ENCODE assay signal across 17 cellular contexts in genomic region chr13:21001471-21001870, GRCh38. TPM values are rescaled to one million over a fixed set of nuclear protein-coding genes. Genes with fewer than 3 reads are reported as not detected.
A peak's percentile ranks its signal among the peaks of the same experiment; 100 is the strongest.
DNase-seq lines count a peak whose midpoint lies in the region; ATAC-seq and TF ChIP-seq lines count a peak whose summit lies in the region.
"Had no signal": no experiment of that assay in that cellular context is flagged by ENCODE, and none has a peak within 500 bp of the region (broad histone marks: within the 10 kb centered on the region; RNA-seq: fewer than 3 reads in every experiment).

No MANE protein-coding gene starts in this region.

- H3K36me3 ChIP-seq in GM23338 (ENCODE audit: insufficient read depth) (no peaks in the 10 kb centered on the region), mesenchymal stem cell (ENCODE audit: control insufficient read depth in 1 of 2, insufficient read depth in 2 of 2, low read depth in 1 of 2, low read length in 2 of 2) (peaks cover 0 to 7% of the 10 kb centered on the region in 2 experiments), spleen (peaks cover 0 to 15% (median 0%) of the 10 kb centered on the region in 6 donors)
- H3K36me3 ChIP-seq: BE2C had no signal

- peaks cover 35% of the 10 kb centered on the region for H3K4me1 Mint-ChIP-seq in GM23338
- peaks cover 1% of the 10 kb centered on the region for H3K4me1 Mint-ChIP-seq in progenitor cell of endocrine pancreas (ENCODE audit: low read depth)
- peaks cover 9% of the 10 kb centered on the region for H3K4me1 Mint-ChIP-seq in type B pancreatic cell (ENCODE audit: unreplicated experiment)

- no peak overlapping the region for H2AFZ ChIP-seq in GM23338
- H2AFZ ChIP-seq in mesenchymal stem cell (ENCODE audit: low read depth, low read length), result no peak overlapping the region

- TF ChIP-seq POLR2A in spleen (IDR thresholded peaks at IDR 0.05), result no peak

- H3F3A ChIP-seq in GM23338 (replicated peaks; ENCODE audit: low read depth), result 0 out of 2 replicates have a peak, but pooled peaks cover 4% of the 10 kb centered on the region

- peaks cover 88% of the 10 kb centered on the region for H3K79me2 ChIP-seq in GM23338 (replicated peaks; ENCODE audit: insufficient read depth)

- H2BK5ac ChIP-seq in mesenchymal stem cell (ENCODE audit: low read depth, low read length, poor library complexity, severe bottlenecking), result no peak overlapping the region

- no peaks in the 10 kb centered on the region for H3K9me2 ChIP-seq in GM23338 (ENCODE audit: insufficient read depth)

- H3K79me1 ChIP-seq in mesenchymal stem cell (replicated peaks; ENCODE audit: low read length, poor library complexity, severe bottlenecking), result peaks cover 20% of the 10 kb centered on the region

- no peak overlapping the region for H2BK120ac ChIP-seq in mesenchymal stem cell (ENCODE audit: low read depth, low read length)

- no peak overlapping the region for H3K18ac ChIP-seq in mesenchymal stem cell (ENCODE audit: low read depth in 1 of 2, low read length in 2 of 2)

- peaks cover 7% of the 10 kb centered on the region for H3K9me3 Mint-ChIP-seq in GM23338
- no peaks in the 10 kb centered on the region for H3K9me3 Mint-ChIP-seq in progenitor cell of endocrine pancreas (ENCODE audit: low read depth)
- no peaks in the 10 kb centered on the region for H3K9me3 Mint-ChIP-seq in type B pancreatic cell
- H3K9me3 Mint-ChIP-seq: CD4-positive, alpha-beta T cell had no signal

- H4K91ac ChIP-seq in mesenchymal stem cell (ENCODE audit: low read length), result no peak overlapping the region

- no peak for DNase-seq in GM23338 (ENCODE audit: low spot score)
- no peak for DNase-seq in mesenchymal stem cell
- no peak for DNase-seq in progenitor cell of endocrine pancreas (ENCODE audit: low spot score, unreplicated experiment)
- no peak for DNase-seq in effector CD4-positive, alpha-beta T cell
- DNase-seq in type B pancreatic cell (ENCODE audit: extremely low spot score, unreplicated experiment), result no peak
- no peak for DNase-seq in spleen
- DNase-seq: ACHN; BE2C; C1 segment of cervical spinal cord; CD4-positive, alpha-beta T cell; DMS153; DMS79; GDM1; KG1 had no signal

- H3K4ac ChIP-seq in mesenchymal stem cell (ENCODE audit: low read depth in 1 of 2, low read length in 2 of 2), result no peak overlapping the region

- H3K27ac ChIP-seq in GM23338 (ENCODE audit: low read depth), result no peak overlapping the region
- H3K27ac ChIP-seq in VCaP, result peak overlapping the region; percentile 13; the same call in 1 of the 2 replicates
- no peak overlapping the region for H3K27ac ChIP-seq in mesenchymal stem cell (ENCODE audit: low read length, poor library complexity, severe bottlenecking)
- H3K27ac ChIP-seq in spleen, result no peak overlapping the region

- H3K36me3 Mint-ChIP-seq in GM23338 (ENCODE audit: low read depth) (peaks cover 16% of the 10 kb centered on the region), progenitor cell of endocrine pancreas (ENCODE audit: insufficient read depth) (peaks cover 7% of the 10 kb centered on the region), type B pancreatic cell (peaks cover 5% of the 10 kb centered on the region)

- H2BK12ac ChIP-seq in mesenchymal stem cell (ENCODE audit: low read length in 2 of 2), result peak overlapping the region in 1 of 2 experiments; percentile 31

- no peak overlapping the region for H4K8ac ChIP-seq in mesenchymal stem cell (ENCODE audit: low read length)

- H3K9ac ChIP-seq in mesenchymal stem cell (ENCODE audit: low read length), result no peak overlapping the region

- no peak overlapping the region for H3K23ac ChIP-seq in mesenchymal stem cell (ENCODE audit: low read length in 2 of 2)

- no peak overlapping the region for H2BK15ac ChIP-seq in mesenchymal stem cell (ENCODE audit: low read depth, poor library complexity, severe bottlenecking)

- TF ChIP-seq CTCF in GM23338 (conservative IDR thresholded peaks at IDR 0.05; ENCODE audit: low read depth in 2 of 2) (no peak), VCaP (conservative IDR thresholded peaks at IDR 0.05) (no peak), progenitor cell of endocrine pancreas (IDR thresholded peaks at IDR 0.05; ENCODE audit: unreplicated experiment) (no peak), type B pancreatic cell (conservative IDR thresholded peaks at IDR 0.05) (no peak), spleen (IDR thresholded peaks at IDR 0.05 in 8 of 11, conservative IDR thresholded peaks at IDR 0.05 in 3 of 11) (no peak)

- peak overlapping the region; percentile 20 for H2AK5ac ChIP-seq in mesenchymal stem cell (ENCODE audit: low read length, severe bottlenecking)

- H3K9me3 ChIP-seq in mesenchymal stem cell (ENCODE audit: control insufficient read depth, low read length) (no peaks in the 10 kb centered on the region), spleen (peaks cover 0 to 8% (median 3%) of the 10 kb centered on the region in 8 donors)
- H3K9me3 ChIP-seq: BE2C had no signal

- peaks cover 28% of the 10 kb centered on the region; the same call in 1 of the 2 replicates for H4K20me1 ChIP-seq in GM23338 (replicated peaks; ENCODE audit: insufficient read depth)

- H3K14ac ChIP-seq in mesenchymal stem cell (ENCODE audit: low read length in 2 of 2), result no peak overlapping the region

- H3K27me3 Mint-ChIP-seq in GM23338 (ENCODE audit: insufficient read depth, low read depth, poor library complexity) (peaks cover 9% of the 10 kb centered on the region), progenitor cell of endocrine pancreas (no peaks in the 10 kb centered on the region), type B pancreatic cell (no peaks in the 10 kb centered on the region)
- H3K27me3 Mint-ChIP-seq: CD4-positive, alpha-beta T cell had no signal

- peaks cover 33% of the 10 kb centered on the region for H3K4me1 ChIP-seq in GM23338 (ENCODE audit: insufficient read depth)
- H3K4me1 ChIP-seq in mesenchymal stem cell (ENCODE audit: control insufficient read depth, insufficient read depth, low read depth, low read length), result peaks cover 39% of the 10 kb centered on the region
- peaks cover 0 to 41% (median 16%) of the 10 kb centered on the region in 6 donors for H3K4me1 ChIP-seq in spleen
- H3K4me1 ChIP-seq: BE2C had no signal

- intact Hi-C loops in spleen (cut with DNase I; ENCODE audit: low total_unique reads), result no loop called here

- no peak overlapping the region for H3K4me2 ChIP-seq in GM23338
- H3K4me2 ChIP-seq in mesenchymal stem cell (ENCODE audit: low read length, poor library complexity, severe bottlenecking), result no peak overlapping the region

- WGBS in mesenchymal stem cell, result 100% methylated on average over 1 of the region's 5 CpGs
- WGBS in spleen, 5 donors, result 94 to 99% (median 98%) methylated on average over 5 of the region's 5 CpGs

- H3K27me3 ChIP-seq in GM23338 (ENCODE audit: insufficient read depth) (no peaks in the 10 kb centered on the region), mesenchymal stem cell (ENCODE audit: control insufficient read depth in 1 of 2, insufficient read depth in 1 of 2, low read length in 2 of 2) (no peaks in the 10 kb centered on the region), spleen (replicated peaks in 1 of 7) (no peaks in the 10 kb centered on the region)
- H3K27me3 ChIP-seq: BE2C had no signal

- no peak overlapping the region for H3K4me3 Mint-ChIP-seq in GM23338
- no peak overlapping the region for H3K4me3 Mint-ChIP-seq in progenitor cell of endocrine pancreas (ENCODE audit: low read depth)
- H3K4me3 Mint-ChIP-seq in type B pancreatic cell, result no peak overlapping the region
- H3K4me3 Mint-ChIP-seq: CD4-positive, alpha-beta T cell had no signal

- ATAC-seq in GM23338, result no peak
- ATAC-seq in GM19455 (IDR thresholded peaks at IDR 0.05; ENCODE audit: unreplicated experiment), result no peak
- ATAC-seq: HCT116 had no signal

- H3K27ac Mint-ChIP-seq in GM23338, result no peak overlapping the region
- H3K27ac Mint-ChIP-seq in progenitor cell of endocrine pancreas, result peak overlapping the region; percentile 8
- H3K27ac Mint-ChIP-seq in type B pancreatic cell, result no peak overlapping the region
- H3K27ac Mint-ChIP-seq: CD4-positive, alpha-beta T cell had no signal

- H3K4me3 ChIP-seq in GM23338 (no peak overlapping the region), mesenchymal stem cell (ENCODE audit: insufficient read depth in 1 of 2, low read depth in 1 of 2, low read length in 2 of 2) (no peak overlapping the region), spleen (no peak overlapping the region)

TF ChIP-seq in GM23338, 12 proteins besides CTCF, POLR2A, EP300 and RAD21:
- TF ChIP-seq ZNF114 (CRISPR knock-in tag; IDR thresholded peaks at IDR 0.05) (no peak), ZNF331 (CRISPR knock-in tag; IDR thresholded peaks at IDR 0.05; ENCODE audit: low read depth) (peak; percentile 94), STAT1 (IDR thresholded peaks at IDR 0.05; ENCODE audit: unreplicated experiment) (no peak)

RNA-seq across cellular contexts. Expression of gene LATS2, which starts 59.9 kb away (rescaled TPM):
- total RNA-seq in GM23338 (2014; rRNA removed; shearing (Covaris generic)), result 21.4 and 25.4 TPM in 2 replicates
- 10.5 and 11.3 TPM in 2 replicates for polyA plus RNA-seq in GM23338 (2016; fragmentation: Nextera tagmentation; extraction: Ambion mirVana)
- 23.0 TPM for polyA plus RNA-seq in mesenchymal stem cell (2013, experiment 1 of 2)
- 23.1 TPM for polyA plus RNA-seq in mesenchymal stem cell (2013, experiment 2 of 2)
- total RNA-seq in progenitor cell of endocrine pancreas, result 13.2 and 15.2 TPM in 2 replicates
- total RNA-seq in type B pancreatic cell (ENCODE audit: low replicate concordance), result 14.6 and 17.8 TPM in 2 replicates
- total RNA-seq in spleen, result 10 to 100 TPM; 20.9 to 34.6 (median 29.3) TPM
- 1 to 10 TPM; 2.5 to 5.8 (median 2.7) TPM for polyA plus RNA-seq in spleen
